Comparison of ENCODE assay signal across 24 cellular contexts in the genomic region with DNA sequence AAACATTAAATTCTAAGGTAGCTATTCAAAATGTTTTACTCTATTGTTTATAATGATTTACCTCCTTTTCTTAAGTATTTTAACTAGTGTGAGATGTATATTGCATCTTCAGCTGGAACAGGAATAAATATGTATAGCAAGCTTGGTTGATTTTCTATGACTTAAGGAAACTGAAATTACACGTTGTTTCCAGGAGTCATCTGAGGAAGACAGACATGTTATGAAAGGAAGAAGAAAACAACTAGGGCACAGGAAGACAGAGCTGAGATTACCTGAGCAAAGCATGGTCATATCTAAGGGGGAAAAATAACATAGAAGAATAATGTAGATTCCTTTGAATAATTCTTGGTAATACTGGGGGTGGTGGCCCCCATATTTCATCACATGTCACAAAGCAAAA.
"Had no signal": no experiment of that assay in that cellular context is flagged by ENCODE, and none has a peak within 500 bp of the region (broad histone marks: within the 10 kb centered on the region; RNA-seq: fewer than 3 reads in every experiment).

No MANE protein-coding gene starts in this region.

- H3K9me3 ChIP-seq: stomach, suprapubic skin, testis, thoracic aorta, thyroid gland, tibial artery, tibial nerve, transverse colon, upper lobe of left lung, upper lobe of right lung, uterus, vagina had no signal

- H3K27me3 ChIP-seq: stomach, suprapubic skin, testis, thyroid gland, tibial artery, tibial nerve, transverse colon, upper lobe of left lung, upper lobe of right lung, uterus, vagina had no signal

- H3K4me1 ChIP-seq: stomach, suprapubic skin, testis, thyroid gland, tibial artery, tibial nerve, transverse colon, upper lobe of left lung, upper lobe of right lung, uterus, vagina had no signal

- H3K4me3 ChIP-seq: stomach, suprapubic skin, testis, thoracic aorta, thyroid gland, tibial artery, tibial nerve, transverse colon, upper lobe of left lung, upper lobe of right lung, uterus, vagina had no signal

- H3K36me3 ChIP-seq: stomach, suprapubic skin, thoracic aorta, thyroid gland, tibial artery, tibial nerve, transverse colon, upper lobe of left lung, upper lobe of right lung, uterus, vagina had no signal

- DNase-seq: stimulated activated CD4-positive, alpha-beta T cell treated with anti-CD3 and anti-CD28 coated beads, Interleukin-2, amount 100 ng/mL, for 48 hours; stimulated activated CD4-positive, alpha-beta T cell treated with anti-CD3 and anti-CD28 coated beads, Interleukin-4, amount 100 ng/mL, for 1 hour; stimulated activated CD4-positive, alpha-beta T cell treated with anti-CD3 and anti-CD28 coated beads, Interleukin-4, amount 100 ng/mL, for 24 hours; stimulated activated CD4-positive, alpha-beta T cell treated with anti-CD3 and anti-CD28 coated beads, Interleukin-4, amount 100 ng/mL, for 4 hours; stimulated activated CD8-positive, alpha-beta memory T cell treated with anti-CD3 and anti-CD28 coated beads, Interleukin-4, amount 100 ng/mL, for 48 hours; stimulated activated naive B cell treated with anti-CD40 and anti-IgM and Interleukin-4, amounts not matched to agents 10 μg/mL and 1 μg/mL and 100 μg/mL, for 72 hours; stimulated activated naive CD4-positive, alpha-beta T cell; stimulated activated naive CD4-positive, alpha-beta T cell treated with Interleukin-2 at 50 U/mL for 16 hours; stimulated activated naive CD8-positive, alpha-beta T cell treated with anti-CD3 and anti-CD28 coated beads, Interleukin-15, amount 100 ng/mL, for 72 hours; stimulated activated naive CD8-positive, alpha-beta T cell treated with anti-CD3 and anti-CD28 coated beads, Interleukin-15, Interleukin-2, amounts not matched to agents 100 U/mL and 50 U/mL, for 24 hours; stomach; substantia nigra; testis; thyroid gland; tibial artery; transverse colon; trophoblast cell; upper lobe of left lung; upper lobe of right lung; uterus had no signal

- H3K27ac ChIP-seq: stomach, suprapubic skin, testis, thoracic aorta, thyroid gland, tibial artery, tibial nerve, transverse colon, upper lobe of left lung, upper lobe of right lung, uterus, vagina had no signal
